8 cellular contexts compared by ENCODE assay signal in the genomic region with DNA sequence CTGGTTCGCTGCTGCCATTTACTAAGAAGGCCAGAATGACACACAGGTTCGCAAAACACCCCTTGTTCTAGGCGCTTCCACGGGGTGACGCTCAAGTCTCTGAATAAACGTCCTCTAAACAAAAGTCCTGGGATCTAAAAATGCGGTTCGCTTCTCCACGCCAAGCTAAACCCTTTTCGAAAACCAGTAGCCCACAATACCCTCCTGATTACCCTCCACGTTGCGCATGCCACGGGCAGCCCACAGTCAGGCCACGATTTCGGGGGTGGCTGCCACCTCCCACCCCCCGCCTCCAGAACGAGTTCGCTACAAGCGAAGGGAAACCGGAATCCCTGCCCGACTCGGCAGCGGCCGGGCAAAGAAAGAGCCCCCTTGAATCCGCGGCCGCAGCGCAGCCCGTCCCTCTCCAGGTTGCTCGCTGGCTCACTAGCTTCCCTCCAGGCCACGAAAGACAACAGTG. TPM values are rescaled to one million over a fixed set of nuclear protein-coding genes. Genes with fewer than 3 reads are reported as not detected.
DNase-seq lines count a peak whose midpoint lies in the region; ATAC-seq and TF ChIP-seq lines count a peak whose summit lies in the region.

No MANE protein-coding gene starts in this region.

- peak overlapping the region; percentile 94 to 97 for H3K27ac ChIP-seq in left lung

- H3K4me1 Mint-ChIP-seq in central memory CD8-positive, alpha-beta T cell: peaks cover 18% of the 10 kb centered on the region

- H3K4me1 ChIP-seq in BE2C: no peaks in the 10 kb centered on the region
- peaks cover 6 to 34% of the 10 kb centered on the region in 2 donors for H3K4me1 ChIP-seq in left lung

- intact Hi-C loops in left lung (cut with DNase I): no loop called here

- H3K27ac Mint-ChIP-seq in central memory CD8-positive, alpha-beta T cell (ENCODE audit: low read depth): peak overlapping the region; percentile 97

- H3K9me3 Mint-ChIP-seq in central memory CD8-positive, alpha-beta T cell: no peaks in the 10 kb centered on the region

- H3K27me3 Mint-ChIP-seq in central memory CD8-positive, alpha-beta T cell: no peaks in the 10 kb centered on the region

- H3K9me3 ChIP-seq in BE2C: no peaks in the 10 kb centered on the region
- H3K9me3 ChIP-seq in left lung: no peaks in the 10 kb centered on the region

- peak; percentile 8 for DNase-seq in BE2C
- peak in 3 of 5 experiments; percentile 7 to 73 (median 13) for DNase-seq in T-helper 2 cell
- DNase-seq in central memory CD8-positive, alpha-beta T cell (ENCODE audit: low spot score in 2 of 2): peak in 1 of 2 donors; percentile 13
- DNase-seq in left lung: no peak
- DNase-seq in stimulated activated CD4-positive, alpha-beta T cell treated with anti-CD3 and anti-CD28 coated beads, TNF-alpha, amount 100 ng/mL, for 24 hours (ENCODE audit: low read depth in 3 of 3): peak in 2 of 3 experiments; percentile 8 to 23
- no peak for DNase-seq in iPS-NIHi7 (ENCODE audit: extremely low spot score)

- H3K27me3 ChIP-seq in BE2C (no peaks in the 10 kb centered on the region), left lung (no peaks in the 10 kb centered on the region)

- H3K36me3 ChIP-seq in BE2C (peaks cover 45% of the 10 kb centered on the region), left lung (peaks cover 0 to 24% of the 10 kb centered on the region in 2 donors)

- H3K36me3 Mint-ChIP-seq in central memory CD8-positive, alpha-beta T cell (ENCODE audit: insufficient read depth): peaks cover 31% of the 10 kb centered on the region

- peak overlapping the region; percentile 91 for H3K4me3 Mint-ChIP-seq in central memory CD8-positive, alpha-beta T cell

- ATAC-seq in GM19324 (IDR thresholded peaks at IDR 0.05; ENCODE audit: low FRiP score, unreplicated experiment) (peak; percentile 16), HG03442 (IDR thresholded peaks at IDR 0.05; ENCODE audit: unreplicated experiment) (peak; percentile 20), left lung (peak; percentile 52)
- ATAC-seq in central memory CD8-positive, alpha-beta T cell (replicated peaks; ENCODE audit: extremely low read depth, poor library complexity, severe bottlenecking): peak; percentile 40

- H3K4me3 ChIP-seq in BE2C (ENCODE audit: low read depth, low read length) (peak overlapping the region; percentile 92), left lung (peak overlapping the region; percentile 47 to 63)

- TF ChIP-seq CTCF in BE2C (IDR thresholded peaks at IDR 0.05; ENCODE audit: low read depth, low read length) (no peak; the same call in 1 of the 2 replicates), left lung (IDR thresholded peaks at IDR 0.05) (no peak)

RNA-seq across cellular contexts. Expression of gene RPL39, which starts 0.4 kb away (rescaled TPM):
- polyA plus RNA-seq in BE2C (2012; ENCODE audit: insufficient read depth, insufficient read length, low read depth): 1,336 TPM
- total RNA-seq in left lung: 1,000 to 10,000 TPM; 1,442 to 1,453 TPM

RNA-seq across cellular contexts. Expression of gene SOWAHD, which starts 32.6 kb away (rescaled TPM):
- polyA plus RNA-seq in BE2C (2012; ENCODE audit: insufficient read depth, insufficient read length, low read depth): 0.28 TPM
- 1 to 10 TPM; 2.4 to 4.2 TPM for total RNA-seq in left lung

Comparison
In these comparisons a context has a peak if more than half of its experiments do, and no peak if none do; other contexts are left out.
1. DNase-seq: peak in BE2C (single experiment), T-helper 2 cell (3 of 5) and stimulated activated CD4-positive, alpha-beta T cell treated with anti-CD3 and anti-CD28 coated beads, TNF-alpha, amount 100 ng/mL, for 24 hours (2 of 3); none in left lung (0 of 2) and iPS-NIHi7 (single experiment).
2. Peak in every context shown above with its lines, with median percentiles within 50 percentile points of each other: ATAC-seq.